Comparison of ENCODE assay signal across 8 cellular contexts in the genomic region with DNA sequence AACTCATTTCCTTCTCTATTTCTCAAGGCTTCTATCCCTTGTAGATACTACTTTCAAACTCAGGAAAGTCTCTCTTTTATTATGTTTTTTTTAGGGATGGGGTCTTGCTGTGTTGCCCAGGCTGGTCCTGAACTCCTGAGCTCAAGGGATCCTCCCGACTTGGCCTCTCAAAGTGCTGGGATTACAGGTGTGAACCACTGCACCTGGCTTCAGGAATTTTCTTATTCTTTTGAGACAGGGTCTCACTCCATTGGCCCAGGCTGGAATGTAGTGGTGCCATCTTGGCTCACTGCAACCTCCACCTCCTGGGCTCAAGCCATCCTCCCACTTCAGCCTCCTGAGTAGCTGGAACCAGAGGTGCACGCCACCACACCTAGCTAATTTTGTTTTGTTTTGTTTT. TPM values are rescaled to one million over a fixed set of nuclear protein-coding genes. Genes with fewer than 3 reads are reported as not detected.
"Had no signal": no experiment of that assay in that cellular context is flagged by ENCODE, and none has a peak within 500 bp of the region (broad histone marks: within the 10 kb centered on the region; RNA-seq: fewer than 3 reads in every experiment).

No MANE protein-coding gene starts in this region.

RNA-seq across cellular contexts. Expression of a gene that starts 4.8 kb away (rescaled TPM):
- total RNA-seq: LHCN-M2, MCF 10A, NCI-H460, OCI-LY7, Peyer's patch, Right ventricle myocardium superior, SJSA1 had no signal
- polyA plus RNA-seq: SK-N-SH had no signal

RNA-seq across cellular contexts. Expression of a gene that starts 31.3 kb away (rescaled TPM):
- total RNA-seq: NCI-H460, SJSA1 had no signal
